1 cellular context compared by ENCODE assay signal in genomic region chr13:98977568-98978270, GRCh38.
TF ChIP-seq lines count a peak whose summit lies in the region.

Gene DOCK9, minus strand, starts transcription at chr13:98978064. Its CDS starts 155 bp downstream, at chr13:98977909.

TF ChIP-seq in SK-N-SH, 30 proteins besides CTCF, POLR2A, EP300 and RAD21 (continued from another document):
- no peak for TF ChIP-seq REST (IDR thresholded peaks at IDR 0.05; ENCODE audit: low read depth, low read length)
- no peak for TF ChIP-seq SMC3 (IDR thresholded peaks at IDR 0.05; ENCODE audit: low read depth, low read length)
- TF ChIP-seq RFX5 (IDR thresholded peaks at IDR 0.05; ENCODE audit: low read length): no peak
- no peak for TF ChIP-seq ELF1 (IDR thresholded peaks at IDR 0.05)
- TF ChIP-seq YY1 (IDR thresholded peaks at IDR 0.05; ENCODE audit: low read depth): no peak
- TF ChIP-seq POLR2AphosphoS5 (IDR thresholded peaks at IDR 0.05; ENCODE audit: low read depth, low read length): no peak
- TF ChIP-seq TAF1 (IDR thresholded peaks at IDR 0.05; ENCODE audit: borderline replicate concordance, low read depth, low read length): no peak
- TF ChIP-seq PBX3 (IDR thresholded peaks at IDR 0.05): no peak
- TF ChIP-seq USF2 (IDR thresholded peaks at IDR 0.05; ENCODE audit: borderline replicate concordance, low read depth, low read length): no peak
- TF ChIP-seq TCF12 (IDR thresholded peaks at IDR 0.05): no peak
- no peak for TF ChIP-seq JUND (IDR thresholded peaks at IDR 0.05)
- no peak for TF ChIP-seq RXRA (IDR thresholded peaks at IDR 0.05; ENCODE audit: borderline replicate concordance, low read depth)
- TF ChIP-seq MAX (IDR thresholded peaks at IDR 0.05; ENCODE audit: low read depth): no peak
- TF ChIP-seq MEF2A (IDR thresholded peaks at IDR 0.05; ENCODE audit: borderline replicate concordance, low read depth): no peak
